ENCODE assay signal across 26 cellular contexts in genomic region chrY:16841536-16841935, GRCh38.
"Had no signal": no experiment of that assay in that cellular context is flagged by ENCODE, and none has a peak within 500 bp of the region (broad histone marks: within the 10 kb centered on the region; RNA-seq: fewer than 3 reads in every experiment).

No MANE protein-coding gene starts in this region.

- H3K27ac ChIP-seq: coronary artery, hepatocyte, left ventricle myocardium inferior, neutrophil, ovary, prostate gland, right atrium auricular region, thoracic aorta, vagina had no signal

- ATAC-seq: activated T-cell treated with anti-CD3 and anti-CD28 coated beads, Interleukin-2, amount 50 U/mL, for 72 hours; natural killer cell treated with Interleukin-12 subunit alpha and Interleukin-12 subunit beta and Interleukin-15 and Interleukin-18, amount 100 ng/mL, for 72 hours had no signal

- H3K36me3 ChIP-seq: left ventricle myocardium inferior, neutrophil, ovary, prostate gland, right atrium auricular region, thoracic aorta, vagina had no signal

- H3K4me3 ChIP-seq: coronary artery, hepatocyte, left ventricle myocardium inferior, ovary, prostate gland, right atrium auricular region, thoracic aorta, vagina had no signal

- DNase-seq: activated CD4-positive, alpha-beta memory T cell treated with anti-CD3 and anti-CD28 coated beads, Interleukin-2, amount 10 ng/mL, durations not matched to agents 7 days and 5 days; activated CD4-positive, alpha-beta T cell treated with anti-CD3 and anti-CD28 coated beads for 48 hours; activated effector memory CD4-positive, alpha-beta T cell treated with Interleukin-2 at 50 U/mL for 16 hours; activated naive CD4-positive, alpha-beta T cell treated with anti-CD3 and anti-CD28 coated beads for 36 hours; activated naive CD8-positive, alpha-beta T cell treated with anti-CD3 and anti-CD28 coated beads, Interleukin-2, amount 10 ng/mL, durations not matched to agents 7 days and 5 days; activated T-cell treated with anti-CD3 and anti-CD28 coated beads, Interleukin-2, amount 50 U/mL, for 72 hours; amniotic stem cell; cerebellar nuclear complex; endodermal cell; erythroblast; foreskin melanocyte; glutamatergic neuron; immature natural killer cell; left ventricle myocardium inferior; midbrain; ovary; stimulated activated CD4-positive, alpha-beta T cell treated with anti-CD3 and anti-CD28 coated beads, Interleukin-4, amount 100 ng/mL, for 24 hours; stimulated activated naive CD4-positive, alpha-beta T cell treated with Interleukin-2 at 50 U/mL for 16 hours had no signal

- H3K4me1 ChIP-seq: left ventricle myocardium inferior, prostate gland, right atrium auricular region, vagina had no signal

- H3K27me3 ChIP-seq: hepatocyte, neutrophil, ovary, right atrium auricular region, vagina had no signal

- H3K9me3 ChIP-seq: left ventricle myocardium inferior, neutrophil, ovary, prostate gland, right atrium auricular region, thoracic aorta, vagina had no signal
